Comparison of ENCODE assay signal across 28 cellular contexts in the genomic region with DNA sequence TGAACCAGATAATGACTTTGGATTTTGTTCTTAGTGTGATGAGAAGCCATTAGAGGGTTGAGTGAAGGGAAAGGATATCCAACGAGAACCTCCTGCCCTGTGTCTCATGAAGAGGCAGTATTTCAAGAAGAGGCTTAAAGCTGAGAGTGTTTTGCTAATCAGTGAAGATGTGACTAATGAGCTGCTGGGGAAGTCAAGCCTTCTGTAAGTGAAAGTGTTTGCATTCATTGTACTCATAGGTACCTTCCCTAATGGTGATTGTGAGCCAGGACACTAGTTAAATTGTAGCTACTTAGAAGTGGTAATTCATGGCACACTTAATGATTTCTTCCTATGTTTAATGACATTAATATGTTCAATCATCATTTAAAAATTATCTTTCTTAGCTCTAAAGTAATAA. TPM values are rescaled to one million over a fixed set of nuclear protein-coding genes. Genes with fewer than 3 reads are reported as not detected.
A peak's percentile ranks its signal among the peaks of the same experiment; 100 is the strongest.
DNase-seq lines count a peak whose midpoint lies in the region; ATAC-seq, FAIRE-seq and TF ChIP-seq lines count a peak whose summit lies in the region.
"Had no signal": no experiment of that assay in that cellular context is flagged by ENCODE, and none has a peak within 500 bp of the region (broad histone marks: within the 10 kb centered on the region; RNA-seq: fewer than 3 reads in every experiment).

No MANE protein-coding gene starts in this region.

- no peak overlapping the region for H3K4me3 ChIP-seq in dorsolateral prefrontal cortex
- H3K4me3 ChIP-seq: heart right ventricle, ovary, SJSA1, stomach, tibial nerve had no signal

- no peaks in the 10 kb centered on the region for H3K9me3 Mint-ChIP-seq in HFFc6
- H3K9me3 Mint-ChIP-seq: activated CD4-positive, alpha-beta T cell treated with anti-CD3 and anti-CD28 coated beads, Interleukin-2, amount 10 ng/mL, durations not matched to agents 24 days and 14 days had no signal

- intact Hi-C loops in dorsolateral prefrontal cortex (cut with DNase I): loop anchor here in 1 of 2 donors (5.0 to 10.0 kb wide), 2 partner anchors 86 to 126 kb away; no protein-coding TSS in a partner anchor

- H3K4me3 Mint-ChIP-seq in HFFc6: no peak overlapping the region
- H3K4me3 Mint-ChIP-seq: activated CD4-positive, alpha-beta T cell treated with anti-CD3 and anti-CD28 coated beads, Interleukin-2, amount 10 ng/mL, durations not matched to agents 24 days and 14 days; activated naive CD8-positive, alpha-beta T cell; nephron had no signal

- H3K4me1 Mint-ChIP-seq in HFFc6 (ENCODE audit: low read depth): no peaks in the 10 kb centered on the region
- H3K4me1 Mint-ChIP-seq: nephron had no signal

- in situ Hi-C loops in GM13977 (cut with MboI; ENCODE audit: low pct_unique_long_range_greater_than_20kb, low sequenced_read_pairs, unreplicated experiment): no loop called here
- in situ Hi-C loops in KBM-7 (cut with MboI; ENCODE audit: low pct_unique_long_range_greater_than_20kb, low sequenced_read_pairs): no loop called here

- DNase-seq in GM13977 (ENCODE audit: low spot score) (peak; percentile 19), GM19239 (ENCODE audit: insufficient read length, low spot score) (no peak), OCI-M1 (lab: John Stamatoyannopoulos, UW) (peak; percentile 33), dorsolateral prefrontal cortex (no peak), KBM-7 (no peak), HFFc6 (no peak), foreskin keratinocyte (no peak)
- DNase-seq: activated CD4-positive, alpha-beta T cell treated with anti-CD3 and anti-CD28 coated beads, Interleukin-2, amount 10 ng/mL, durations not matched to agents 24 days and 14 days; DMS79; heart right ventricle; left cardiac atrium; NCI-H1092; NCI-H2029 treated with DMSO at 0.1 percent for 48 hours; NK-92 treated with Interleukin-12 subunit alpha and Interleukin-12 subunit beta, amount 100 ng/mL, for 24 hours; ovary; stimulated activated CD4-positive, alpha-beta T cell treated with anti-CD3 and anti-CD28 coated beads, Interleukin-4, amount 100 ng/mL, for 4 hours; stomach had no signal

- peak; percentile 59 for FAIRE-seq in GM19239 (lab: Jason Lieb, UNC)
- FAIRE-seq: A204.1, H1, HepG2, RCC 7860 had no signal

- H3K27me3 ChIP-seq in dorsolateral prefrontal cortex (no peaks in the 10 kb centered on the region), foreskin keratinocyte (peaks cover 4% of the 10 kb centered on the region)
- H3K27me3 ChIP-seq: heart right ventricle, ovary, SJSA1, stomach, tibial nerve had no signal

- ATAC-seq in HG02798 (IDR thresholded peaks at IDR 0.05; ENCODE audit: poor library complexity, unreplicated experiment): peak; percentile 68
- no peak for ATAC-seq in foreskin keratinocyte
- ATAC-seq: heart right ventricle, HepG2, left cardiac atrium had no signal

- H3K27ac ChIP-seq in dorsolateral prefrontal cortex (no peak overlapping the region), foreskin keratinocyte (no peak overlapping the region)
- H3K27ac ChIP-seq: epithelial cell of prostate, heart right ventricle, HL-60, ovary, SJSA1, stomach, tibial nerve had no signal

- H3K27me3 Mint-ChIP-seq in HFFc6 (ENCODE audit: insufficient read depth): no peaks in the 10 kb centered on the region; the same call in 1 of the 2 replicates

- H3K36me3 Mint-ChIP-seq in HFFc6 (ENCODE audit: low read depth): no peaks in the 10 kb centered on the region
- H3K36me3 Mint-ChIP-seq: activated naive CD8-positive, alpha-beta T cell had no signal

- H3K4me1 ChIP-seq in foreskin keratinocyte: no peaks in the 10 kb centered on the region
- H3K4me1 ChIP-seq: SJSA1, tibial nerve had no signal

- H3K27ac Mint-ChIP-seq in HFFc6: no peak overlapping the region
- H3K27ac Mint-ChIP-seq: activated CD4-positive, alpha-beta T cell treated with anti-CD3 and anti-CD28 coated beads, Interleukin-2, amount 10 ng/mL, durations not matched to agents 24 days and 14 days; activated naive CD8-positive, alpha-beta T cell; nephron had no signal

- TF ChIP-seq CTCF in GM13977 (IDR thresholded peaks at IDR 0.05; ENCODE audit: extremely low read depth, insufficient read depth, missing control alignments) (no peak), dorsolateral prefrontal cortex (IDR thresholded peaks at IDR 0.05 in 54 of 56, conservative IDR thresholded peaks at IDR 0.05 in 2 of 56; ENCODE audit: low read depth in 1 of 56, partially characterized antibody in 56 of 56) (no peak), HFFc6 (IDR thresholded peaks at IDR 0.05) (no peak), foreskin keratinocyte (conservative IDR thresholded peaks at IDR 0.05) (no peak)

RNA-seq across cellular contexts. Expression of a gene that starts 23.7 kb away (rescaled TPM):
- total RNA-seq in dorsolateral prefrontal cortex (10 to 100 TPM in 118 of 120 experiments, 1 to 10 TPM in 2; 5.1 to 44.4 (median 21.5) TPM), foreskin keratinocyte (0.04 TPM in 1 of 2 replicates, not detected in the other)
- not detected for total RNA-seq in HFFc6 (2021; fragmentation: NEBNext Ultra II Directional; extraction: Animal tissue kit (Norgen Biotek cat#: 25700))
- polyA plus RNA-seq in foreskin keratinocyte: not detected in 2 replicates
- total RNA-seq: SJSA1 had no signal

Comparison
In these comparisons a context has a peak if more than half of its experiments do, and no peak if none do; other contexts are left out.
1. DNase-seq: peak in GM13977 (single experiment) and OCI-M1 (single experiment); none in GM19239 (single experiment), dorsolateral prefrontal cortex (0 of 10), KBM-7 (single experiment), HFFc6 (single experiment) and foreskin keratinocyte (0 of 2).